In the genomic region with DNA sequence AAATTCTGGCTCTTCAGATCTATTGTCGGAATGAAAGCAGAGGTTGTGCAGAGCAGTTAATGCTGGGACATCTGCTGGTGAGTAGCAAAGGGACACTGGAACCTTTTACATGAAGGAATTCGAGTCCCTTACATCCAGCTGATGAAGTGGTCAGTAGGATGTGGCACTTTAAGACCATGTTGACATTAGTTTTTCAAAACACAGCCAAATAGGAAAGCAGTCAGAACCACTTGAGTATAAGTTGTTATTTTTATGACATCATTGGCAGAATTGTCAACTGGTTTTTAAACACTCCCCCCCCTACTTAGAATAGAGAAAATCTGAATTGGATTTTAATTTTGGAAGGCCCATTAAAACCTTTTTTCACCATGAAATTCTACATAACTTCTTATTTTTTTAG, we compare ENCODE assay signal across 1 cellular context.
TF ChIP-seq lines count a peak whose summit lies in the region.

No MANE protein-coding gene starts in this region.

TF ChIP-seq in HEK293, 187 proteins besides CTCF, POLR2A, EP300 and RAD21 (continued from another document):
- TF ChIP-seq, protein P1, sequence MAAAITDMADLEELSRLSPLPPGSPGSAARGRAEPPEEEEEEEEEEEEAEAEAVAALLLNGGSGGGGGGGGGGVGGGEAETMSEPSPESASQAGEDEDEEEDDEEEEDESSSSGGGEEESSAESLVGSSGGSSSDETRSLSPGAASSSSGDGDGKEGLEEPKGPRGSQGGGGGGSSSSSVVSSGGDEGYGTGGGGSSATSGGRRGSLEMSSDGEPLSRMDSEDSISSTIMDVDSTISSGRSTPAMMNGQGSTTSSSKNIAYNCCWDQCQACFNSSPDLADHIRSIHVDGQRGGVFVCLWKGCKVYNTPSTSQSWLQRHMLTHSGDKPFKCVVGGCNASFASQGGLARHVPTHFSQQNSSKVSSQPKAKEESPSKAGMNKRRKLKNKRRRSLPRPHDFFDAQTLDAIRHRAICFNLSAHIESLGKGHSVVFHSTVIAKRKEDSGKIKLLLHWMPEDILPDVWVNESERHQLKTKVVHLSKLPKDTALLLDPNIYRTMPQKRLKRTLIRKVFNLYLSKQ (tag by site-specific recombination; IDR thresholded peaks at IDR 0.05; ENCODE audit: borderline replicate concordance), result no peak
- TF ChIP-seq SCRT1 (tag by site-specific recombination; IDR thresholded peaks at IDR 0.05; ENCODE audit: borderline replicate concordance), result no peak
- no peak for TF ChIP-seq ZNF426 (tag by site-specific recombination; IDR thresholded peaks at IDR 0.05)
- TF ChIP-seq ZNF335 (tag by site-specific recombination; conservative IDR thresholded peaks at IDR 0.05), result no peak
- no peak for TF ChIP-seq ZNF610 (tag by site-specific recombination; IDR thresholded peaks at IDR 0.05; ENCODE audit: borderline replicate concordance)
- TF ChIP-seq, protein P2, sequence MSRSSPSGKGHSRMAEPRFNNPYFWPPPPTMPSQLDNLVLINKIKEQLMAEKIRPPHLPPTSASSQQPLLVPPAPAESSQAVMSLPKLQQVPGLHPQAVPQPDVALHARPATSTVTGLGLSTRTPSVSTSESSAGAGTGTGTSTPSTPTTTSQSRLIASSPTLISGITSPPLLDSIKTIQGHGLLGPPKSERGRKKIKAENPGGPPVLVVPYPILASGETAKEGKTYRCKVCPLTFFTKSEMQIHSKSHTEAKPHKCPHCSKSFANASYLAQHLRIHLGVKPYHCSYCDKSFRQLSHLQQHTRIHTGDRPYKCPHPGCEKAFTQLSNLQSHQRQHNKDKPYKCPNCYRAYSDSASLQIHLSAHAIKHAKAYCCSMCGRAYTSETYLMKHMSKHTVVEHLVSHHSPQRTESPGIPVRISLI (tag by site-specific recombination; IDR thresholded peaks at IDR 0.05), result 0 out of 2 replicates have a peak, but pooled peaks have one; percentile 15
- TF ChIP-seq ZNF555 (tag by site-specific recombination; conservative IDR thresholded peaks at IDR 0.05), result no peak
- TF ChIP-seq SCRT2 (tag by site-specific recombination; IDR thresholded peaks at IDR 0.05), result peak; percentile 30; the same call in 1 of the 2 replicates
- TF ChIP-seq ZNF366 (tag by site-specific recombination; conservative IDR thresholded peaks at IDR 0.05), result peak; percentile 45; the same call in 1 of the 2 replicates
- TF ChIP-seq, protein P3, sequence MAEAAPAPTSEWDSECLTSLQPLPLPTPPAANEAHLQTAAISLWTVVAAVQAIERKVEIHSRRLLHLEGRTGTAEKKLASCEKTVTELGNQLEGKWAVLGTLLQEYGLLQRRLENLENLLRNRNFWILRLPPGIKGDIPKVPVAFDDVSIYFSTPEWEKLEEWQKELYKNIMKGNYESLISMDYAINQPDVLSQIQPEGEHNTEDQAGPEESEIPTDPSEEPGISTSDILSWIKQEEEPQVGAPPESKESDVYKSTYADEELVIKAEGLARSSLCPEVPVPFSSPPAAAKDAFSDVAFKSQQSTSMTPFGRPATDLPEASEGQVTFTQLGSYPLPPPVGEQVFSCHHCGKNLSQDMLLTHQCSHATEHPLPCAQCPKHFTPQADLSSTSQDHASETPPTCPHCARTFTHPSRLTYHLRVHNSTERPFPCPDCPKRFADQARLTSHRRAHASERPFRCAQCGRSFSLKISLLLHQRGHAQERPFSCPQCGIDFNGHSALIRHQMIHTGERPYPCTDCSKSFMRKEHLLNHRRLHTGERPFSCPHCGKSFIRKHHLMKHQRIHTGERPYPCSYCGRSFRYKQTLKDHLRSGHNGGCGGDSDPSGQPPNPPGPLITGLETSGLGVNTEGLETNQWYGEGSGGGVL (tag by site-specific recombination; IDR thresholded peaks at IDR 0.05), result peak; percentile 68
- TF ChIP-seq ZNF629 (tag by site-specific recombination; IDR thresholded peaks at IDR 0.05), result peak; percentile 83
- TF ChIP-seq, protein P4, sequence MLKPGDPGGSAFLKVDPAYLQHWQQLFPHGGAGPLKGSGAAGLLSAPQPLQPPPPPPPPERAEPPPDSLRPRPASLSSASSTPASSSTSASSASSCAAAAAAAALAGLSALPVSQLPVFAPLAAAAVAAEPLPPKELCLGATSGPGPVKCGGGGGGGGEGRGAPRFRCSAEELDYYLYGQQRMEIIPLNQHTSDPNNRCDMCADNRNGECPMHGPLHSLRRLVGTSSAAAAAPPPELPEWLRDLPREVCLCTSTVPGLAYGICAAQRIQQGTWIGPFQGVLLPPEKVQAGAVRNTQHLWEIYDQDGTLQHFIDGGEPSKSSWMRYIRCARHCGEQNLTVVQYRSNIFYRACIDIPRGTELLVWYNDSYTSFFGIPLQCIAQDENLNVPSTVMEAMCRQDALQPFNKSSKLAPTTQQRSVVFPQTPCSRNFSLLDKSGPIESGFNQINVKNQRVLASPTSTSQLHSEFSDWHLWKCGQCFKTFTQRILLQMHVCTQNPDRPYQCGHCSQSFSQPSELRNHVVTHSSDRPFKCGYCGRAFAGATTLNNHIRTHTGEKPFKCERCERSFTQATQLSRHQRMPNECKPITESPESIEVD (tag by site-specific recombination; IDR thresholded peaks at IDR 0.05), result peak; percentile 72
- TF ChIP-seq SP3 (tag by site-specific recombination; IDR thresholded peaks at IDR 0.05), result no peak
- peak; percentile 37 for TF ChIP-seq FEZF1 (tag by site-specific recombination; IDR thresholded peaks at IDR 0.05)
- TF ChIP-seq, protein P5, sequence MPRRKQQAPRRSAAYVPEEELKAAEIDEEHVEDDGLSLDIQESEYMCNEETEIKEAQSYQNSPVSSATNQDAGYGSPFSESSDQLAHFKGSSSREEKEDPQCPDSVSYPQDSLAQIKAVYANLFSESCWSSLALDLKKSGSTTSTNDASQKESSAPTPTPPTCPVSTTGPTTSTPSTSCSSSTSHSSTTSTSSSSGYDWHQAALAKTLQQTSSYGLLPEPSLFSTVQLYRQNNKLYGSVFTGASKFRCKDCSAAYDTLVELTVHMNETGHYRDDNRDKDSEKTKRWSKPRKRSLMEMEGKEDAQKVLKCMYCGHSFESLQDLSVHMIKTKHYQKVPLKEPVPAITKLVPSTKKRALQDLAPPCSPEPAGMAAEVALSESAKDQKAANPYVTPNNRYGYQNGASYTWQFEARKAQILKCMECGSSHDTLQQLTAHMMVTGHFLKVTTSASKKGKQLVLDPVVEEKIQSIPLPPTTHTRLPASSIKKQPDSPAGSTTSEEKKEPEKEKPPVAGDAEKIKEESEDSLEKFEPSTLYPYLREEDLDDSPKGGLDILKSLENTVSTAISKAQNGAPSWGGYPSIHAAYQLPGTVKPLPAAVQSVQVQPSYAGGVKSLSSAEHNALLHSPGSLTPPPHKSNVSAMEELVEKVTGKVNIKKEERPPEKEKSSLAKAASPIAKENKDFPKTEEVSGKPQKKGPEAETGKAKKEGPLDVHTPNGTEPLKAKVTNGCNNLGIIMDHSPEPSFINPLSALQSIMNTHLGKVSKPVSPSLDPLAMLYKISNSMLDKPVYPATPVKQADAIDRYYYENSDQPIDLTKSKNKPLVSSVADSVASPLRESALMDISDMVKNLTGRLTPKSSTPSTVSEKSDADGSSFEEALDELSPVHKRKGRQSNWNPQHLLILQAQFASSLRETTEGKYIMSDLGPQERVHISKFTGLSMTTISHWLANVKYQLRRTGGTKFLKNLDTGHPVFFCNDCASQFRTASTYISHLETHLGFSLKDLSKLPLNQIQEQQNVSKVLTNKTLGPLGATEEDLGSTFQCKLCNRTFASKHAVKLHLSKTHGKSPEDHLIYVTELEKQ (tag by site-specific recombination; IDR thresholded peaks at IDR 0.05; ENCODE audit: borderline replicate concordance), result 0 out of 2 replicates have a peak, but pooled peaks have one; percentile 16
- TF ChIP-seq, protein P6, sequence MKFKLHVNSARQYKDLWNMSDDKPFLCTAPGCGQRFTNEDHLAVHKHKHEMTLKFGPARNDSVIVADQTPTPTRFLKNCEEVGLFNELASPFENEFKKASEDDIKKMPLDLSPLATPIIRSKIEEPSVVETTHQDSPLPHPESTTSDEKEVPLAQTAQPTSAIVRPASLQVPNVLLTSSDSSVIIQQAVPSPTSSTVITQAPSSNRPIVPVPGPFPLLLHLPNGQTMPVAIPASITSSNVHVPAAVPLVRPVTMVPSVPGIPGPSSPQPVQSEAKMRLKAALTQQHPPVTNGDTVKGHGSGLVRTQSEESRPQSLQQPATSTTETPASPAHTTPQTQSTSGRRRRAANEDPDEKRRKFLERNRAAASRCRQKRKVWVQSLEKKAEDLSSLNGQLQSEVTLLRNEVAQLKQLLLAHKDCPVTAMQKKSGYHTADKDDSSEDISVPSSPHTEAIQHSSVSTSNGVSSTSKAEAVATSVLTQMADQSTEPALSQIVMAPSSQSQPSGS (tag by site-specific recombination; IDR thresholded peaks at IDR 0.05; ENCODE audit: low read depth), result peak; percentile 82
- TF ChIP-seq ZNF404 (tag by site-specific recombination; IDR thresholded peaks at IDR 0.05), result no peak
- no peak for TF ChIP-seq ZNF184 (tag by site-specific recombination; IDR thresholded peaks at IDR 0.05)
- TF ChIP-seq OSR2 (tag by site-specific recombination; IDR thresholded peaks at IDR 0.05), result 0 out of 2 replicates have a peak, but pooled peaks have one; percentile 40
